Comparison of ENCODE assay signal across 10 cellular contexts in genomic region chr7:155230169-155230593, GRCh38.
DNase-seq lines count a peak whose midpoint lies in the region; ATAC-seq, FAIRE-seq and TF ChIP-seq lines count a peak whose summit lies in the region.
"Had no signal": no experiment of that assay in that cellular context is flagged by ENCODE, and none has a peak within 500 bp of the region (broad histone marks: within the 10 kb centered on the region; RNA-seq: fewer than 3 reads in every experiment).

No MANE protein-coding gene starts in this region.

- TF ChIP-seq CTCF in GM13976 (IDR thresholded peaks at IDR 0.05; ENCODE audit: borderline replicate concordance, control extremely low read depth, extremely low read depth, insufficient read depth, missing control alignments), result no peak

- in situ Hi-C loops in GM13976 (cut with MboI; ENCODE audit: low sequenced_read_pairs, unreplicated experiment), result no loop called here

- TF ChIP-seq POLR2A in GM12891 (IDR thresholded peaks at IDR 0.05; ENCODE audit: low read depth, low read length), result no peak

- H3K9me3 Mint-ChIP-seq in stimulated activated naive CD8-positive, alpha-beta T cell treated with anti-CD3 and anti-CD28 coated beads, Interleukin-15, amount 100 ng/mL, for 72 hours, result no peaks in the 10 kb centered on the region
- H3K9me3 Mint-ChIP-seq: IgD-negative memory B cell had no signal

- H3K4me3 Mint-ChIP-seq in stimulated activated naive CD8-positive, alpha-beta T cell treated with anti-CD3 and anti-CD28 coated beads, Interleukin-15, amount 100 ng/mL, for 72 hours, result no peak overlapping the region
- H3K4me3 Mint-ChIP-seq: activated CD8-positive, alpha-beta T cell treated with anti-CD3 and anti-CD28 coated beads, Interleukin-2, amount 10 ng/mL, durations not matched to agents 7 days and 5 days; IgD-negative memory B cell had no signal

- H3K4me1 Mint-ChIP-seq in stimulated activated naive CD8-positive, alpha-beta T cell treated with anti-CD3 and anti-CD28 coated beads, Interleukin-15, amount 100 ng/mL, for 72 hours, result no peaks in the 10 kb centered on the region

- DNase-seq in GM03348 (ENCODE audit: low spot score) (peak; percentile 95), glomerular visceral epithelial cell (ENCODE audit: extremely low spot score) (peak; percentile 95), posterior cingulate gyrus (peak; percentile 36 to 97 (median 72)), GM12891 (ENCODE audit: insufficient read length, low spot score) (no peak), GM13976 (ENCODE audit: low spot score) (no peak), NCI-H1930 (lab: John Stamatoyannopoulos, UW) (no peak)
- DNase-seq in stimulated activated naive CD8-positive, alpha-beta T cell treated with anti-CD3 and anti-CD28 coated beads, Interleukin-15, amount 100 ng/mL, for 72 hours, result no peak
- DNase-seq: activated CD8-positive, alpha-beta T cell treated with anti-CD3 and anti-CD28 coated beads, Interleukin-2, amount 10 ng/mL, durations not matched to agents 7 days and 5 days had no signal

- ATAC-seq in SK-N-SH treated with all-trans-retinoic acid at 6 μM for 48 hours, result peak; percentile 93
- ATAC-seq in stimulated activated naive CD8-positive, alpha-beta T cell treated with anti-CD3 and anti-CD28 coated beads, Interleukin-15, amount 100 ng/mL, for 72 hours, result no peak
- ATAC-seq: activated CD8-positive, alpha-beta T cell treated with anti-CD3 and anti-CD28 coated beads, Interleukin-2, amount 10 ng/mL, durations not matched to agents 7 days and 5 days had no signal

- no peak for FAIRE-seq in GM12891 (lab: Jason Lieb, UNC)

- intact Hi-C loops in posterior cingulate gyrus (cut with DNase I), result no loop called here

- no peak overlapping the region for H3K27ac Mint-ChIP-seq in stimulated activated naive CD8-positive, alpha-beta T cell treated with anti-CD3 and anti-CD28 coated beads, Interleukin-15, amount 100 ng/mL, for 72 hours
- H3K27ac Mint-ChIP-seq: activated CD8-positive, alpha-beta T cell treated with anti-CD3 and anti-CD28 coated beads, Interleukin-2, amount 10 ng/mL, durations not matched to agents 7 days and 5 days; IgD-negative memory B cell had no signal

- H3K27me3 Mint-ChIP-seq in stimulated activated naive CD8-positive, alpha-beta T cell treated with anti-CD3 and anti-CD28 coated beads, Interleukin-15, amount 100 ng/mL, for 72 hours, result peaks cover 6% of the 10 kb centered on the region
- H3K27me3 Mint-ChIP-seq: IgD-negative memory B cell had no signal

TF ChIP-seq in SK-N-SH treated with all-trans-retinoic acid at 6 μM for 48 hours, 23 proteins besides CTCF, POLR2A, EP300 and RAD21:
- 0 out of 2 replicates have a peak, but pooled peaks have one; percentile 56 for TF ChIP-seq ISL1 (CRISPR knock-in tag; IDR thresholded peaks at IDR 0.05)
- TF ChIP-seq CREB5 (CRISPR knock-in tag; IDR thresholded peaks at IDR 0.05; ENCODE audit: low read depth), result no peak
- TF ChIP-seq CSDC2 (CRISPR knock-in tag; IDR thresholded peaks at IDR 0.05), result no peak

TF ChIP-seq in GM12891, 5 proteins besides CTCF, POLR2A, EP300 and RAD21:
- TF ChIP-seq PAX5 (IDR thresholded peaks at IDR 0.05; ENCODE audit: insufficient read depth, low read length, severe bottlenecking) (no peak), SPI1 (IDR thresholded peaks at IDR 0.05; ENCODE audit: low read depth, low read length) (no peak), TAF1 (IDR thresholded peaks at IDR 0.05; ENCODE audit: low read depth, low read length) (no peak), POU2F2 (IDR thresholded peaks at IDR 0.05; ENCODE audit: low read depth, low read length) (no peak), POLR2AphosphoS5 (IDR thresholded peaks at IDR 0.05; ENCODE audit: low read depth, low read length) (no peak)

Comparison
In these comparisons a context has a peak if more than half of its experiments do, and no peak if none do; other contexts are left out.
1. DNase-seq: peak in GM03348 (single experiment), glomerular visceral epithelial cell (single experiment) and posterior cingulate gyrus (10 of 10); none in stimulated activated naive CD8-positive, alpha-beta T cell treated with anti-CD3 and anti-CD28 coated beads, Interleukin-15, amount 100 ng/mL, for 72 hours (0 of 2), GM12891 (single experiment), GM13976 (single experiment) and NCI-H1930 (0 of 2).